ENCODE assay signal across 35 cellular contexts in the genomic region with DNA sequence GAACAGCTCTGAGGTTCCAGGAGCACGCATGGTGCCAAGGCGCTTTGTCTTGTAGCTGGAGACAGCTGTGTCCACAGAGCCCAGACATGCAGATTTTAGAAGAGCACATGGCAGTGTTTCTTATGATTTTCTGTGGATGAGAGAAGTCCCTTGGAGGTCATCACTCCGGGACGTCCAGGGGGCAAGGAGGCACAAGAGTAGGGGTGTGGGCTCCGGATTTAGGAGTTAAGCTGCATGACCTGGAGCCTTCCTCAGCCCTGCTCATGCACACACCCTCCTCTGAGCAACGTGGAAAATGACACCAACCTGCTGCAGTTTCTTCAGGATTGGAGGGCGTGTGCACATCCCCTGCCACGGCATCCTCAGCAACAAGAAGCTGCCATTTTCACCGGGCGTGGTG.
"Had no signal": no experiment of that assay in that cellular context is flagged by ENCODE, and none has a peak within 500 bp of the region (broad histone marks: within the 10 kb centered on the region; RNA-seq: fewer than 3 reads in every experiment).

No MANE protein-coding gene starts in this region.

- H3K36me3 ChIP-seq: adrenal gland, brain microvascular endothelial cell, breast epithelium had no signal

- H3K27ac ChIP-seq: adrenal gland, body of pancreas, brain microvascular endothelial cell, breast epithelium, VCaP had no signal

- DNase-seq: activated B cell treated with CpG ODN at 0.5 μM for 24 hours; activated CD4-positive, alpha-beta memory T cell treated with anti-CD3 and anti-CD28 coated beads for 36 hours; activated CD4-positive, alpha-beta T cell treated with anti-CD3 and anti-CD28 coated beads for 4 hours; activated CD4-positive, alpha-beta T cell treated with anti-CD3 and anti-CD28 coated beads, Interleukin-2, amount 10 ng/mL, durations not matched to agents 24 days and 14 days; activated CD4-positive, alpha-beta T cell treated with anti-CD3 and anti-CD28 coated beads, Interleukin-2, amount 50 U/mL, for 1 hour; activated CD4-positive, alpha-beta T cell treated with anti-CD3 and anti-CD28 coated beads, Interleukin-2, amount 50 U/mL, for 4 hours; activated CD4-positive, CD25-positive, alpha-beta regulatory T cell treated with anti-CD3 and anti-CD28 coated beads, Interleukin-2, amount 50 U/mL, for 72 hours; activated CD8-positive, alpha-beta memory T cell treated with anti-CD3 and anti-CD28 coated beads, Interleukin-2, amount 50 U/mL, for 4 hours; activated CD8-positive, alpha-beta T cell treated with anti-CD3 and anti-CD28 coated beads for 36 hours; activated effector memory CD4-positive, alpha-beta T cell treated with anti-CD3 and anti-CD28 coated beads, Interleukin-2, amount 50 U/mL, for 16 hours; activated gamma-delta T cell treated with Interleukin-2 at 50 U/mL for 16 hours; activated naive CD4-positive, alpha-beta T cell; activated naive CD4-positive, alpha-beta T cell treated with anti-CD3 and anti-CD28 coated beads for 36 hours; activated naive CD4-positive, alpha-beta T cell treated with anti-CD3 and anti-CD28 coated beads, Interleukin-2, amount 50 U/mL, for 16 hours; activated naive CD8-positive, alpha-beta T cell treated with anti-CD3 and anti-CD28 coated beads for 36 hours; activated T-cell treated with anti-CD3 and anti-CD28 coated beads for 4 hours; activated T-cell treated with anti-CD3 and anti-CD28 coated beads, Interleukin-2, amount 50 U/mL, for 1 hour; activated T-cell treated with anti-CD3 and anti-CD28 coated beads, Interleukin-2, amount 50 U/mL, for 4 hours; activated T-cell treated with anti-CD3 and anti-CD28 coated beads, Interleukin-2, amount 50 U/mL, for 72 hours; adrenal gland; amniotic stem cell; aorta; body of pancreas; brain microvascular endothelial cell; central memory CD4-positive, alpha-beta T cell; T-helper 1 cell; T-helper 2 cell; T-helper 9 cell had no signal

- H3K27ac Mint-ChIP-seq: activated B cell treated with CpG ODN at 0.5 μM for 24 hours; activated CD4-positive, alpha-beta memory T cell treated with anti-CD3 and anti-CD28 coated beads for 36 hours; activated CD4-positive, alpha-beta T cell treated with anti-CD3 and anti-CD28 coated beads, Interleukin-2, amount 10 ng/mL, durations not matched to agents 24 days and 14 days; activated CD8-positive, alpha-beta T cell treated with anti-CD3 and anti-CD28 coated beads for 36 hours; activated naive CD4-positive, alpha-beta T cell treated with anti-CD3 and anti-CD28 coated beads for 36 hours; activated naive CD4-positive, alpha-beta T cell treated with anti-CD3 and anti-CD28 coated beads, Interleukin-2, amount 50 U/mL, for 72 hours; activated naive CD8-positive, alpha-beta T cell treated with anti-CD3 and anti-CD28 coated beads for 36 hours; activated T-cell treated with anti-CD3 and anti-CD28 coated beads, Interleukin-2, amount 50 U/mL, for 72 hours; activated T-helper 1 cell treated with anti-CD3 and anti-CD28 coated beads, Interleukin-12 subunit alpha, Interleukin-12 subunit beta, Interleukin-2, Interleukin-4 antibody, amounts not matched to agents 30 ng/mL and 10 ng/mL and 1 ng/mL, durations not matched to agents 14 hours and 24 hours and 36 hours; activated T-helper 17 cell treated with anti-CD3 and anti-CD28 coated beads, Interleukin-2, amount 50 U/mL, for 72 hours; T-helper 1 cell treated with Interleukin-12 subunit alpha and Interleukin-12 subunit beta and Interleukin-4 antibody, amounts not matched to agents 30 μg/mL and 1 μg/mL, for 36 hours; T-helper 2 cell treated with Interferon-gamma antibody and Interleukin-4, amounts not matched to agents 5 μg/mL and 100 μg/mL, for 36 hours had no signal

- H3K4me3 Mint-ChIP-seq: activated B cell treated with CpG ODN at 0.5 μM for 24 hours; activated CD4-positive, alpha-beta memory T cell treated with anti-CD3 and anti-CD28 coated beads for 36 hours; activated CD4-positive, alpha-beta T cell treated with anti-CD3 and anti-CD28 coated beads, Interleukin-2, amount 10 ng/mL, durations not matched to agents 24 days and 14 days; activated CD8-positive, alpha-beta T cell treated with anti-CD3 and anti-CD28 coated beads for 36 hours; activated naive CD4-positive, alpha-beta T cell treated with anti-CD3 and anti-CD28 coated beads for 36 hours; activated naive CD8-positive, alpha-beta T cell treated with anti-CD3 and anti-CD28 coated beads for 36 hours; activated T-cell treated with anti-CD3 and anti-CD28 coated beads, Interleukin-2, amount 50 U/mL, for 4 hours; activated T-cell treated with anti-CD3 and anti-CD28 coated beads, Interleukin-2, amount 50 U/mL, for 72 hours; activated T-helper 1 cell treated with anti-CD3 and anti-CD28 coated beads, Interleukin-12 subunit alpha, Interleukin-12 subunit beta, Interleukin-2, Interleukin-4 antibody, amounts not matched to agents 30 ng/mL and 10 ng/mL and 1 ng/mL, durations not matched to agents 14 hours and 24 hours and 36 hours; activated T-helper 17 cell treated with anti-CD3 and anti-CD28 coated beads, Interleukin-2, amount 50 U/mL, for 72 hours; T-helper 1 cell treated with Interleukin-12 subunit alpha and Interleukin-12 subunit beta and Interleukin-4 antibody, amounts not matched to agents 30 μg/mL and 1 μg/mL, for 36 hours; T-helper 2 cell treated with Interferon-gamma antibody and Interleukin-4, amounts not matched to agents 5 μg/mL and 100 μg/mL, for 36 hours had no signal

- H3K27me3 ChIP-seq: adrenal gland, brain microvascular endothelial cell had no signal

- ATAC-seq: activated CD8-positive, alpha-beta T cell treated with anti-CD3 and anti-CD28 coated beads for 36 hours; activated naive CD4-positive, alpha-beta T cell treated with anti-CD3 and anti-CD28 coated beads, Interleukin-2, amount 50 U/mL, for 72 hours; activated T-cell treated with anti-CD3 and anti-CD28 coated beads, Interleukin-2, amount 50 U/mL, for 4 hours; activated T-cell treated with anti-CD3 and anti-CD28 coated beads, Interleukin-2, amount 50 U/mL, for 72 hours; activated T-helper 17 cell treated with anti-CD3 and anti-CD28 coated beads, Interleukin-2, amount 50 U/mL, for 72 hours; body of pancreas had no signal

- H3K4me3 ChIP-seq: adrenal gland, body of pancreas, breast epithelium had no signal

- H3K36me3 Mint-ChIP-seq: activated CD4-positive, alpha-beta memory T cell treated with anti-CD3 and anti-CD28 coated beads for 36 hours; activated naive CD4-positive, alpha-beta T cell treated with anti-CD3 and anti-CD28 coated beads, Interleukin-2, amount 50 U/mL, for 72 hours; activated naive CD8-positive, alpha-beta T cell treated with anti-CD3 and anti-CD28 coated beads for 36 hours had no signal

- H3K9me3 ChIP-seq: adrenal gland, body of pancreas, breast epithelium had no signal

- H3K4me1 ChIP-seq: adrenal gland, body of pancreas, breast epithelium had no signal

- H3K4me1 Mint-ChIP-seq: activated CD4-positive, alpha-beta T cell treated with anti-CD3 and anti-CD28 coated beads, Interleukin-2, amount 10 ng/mL, durations not matched to agents 24 days and 14 days; activated T-helper 17 cell treated with anti-CD3 and anti-CD28 coated beads, Interleukin-2, amount 50 U/mL, for 72 hours had no signal

- H3K9me3 Mint-ChIP-seq: activated B cell treated with CpG ODN at 0.5 μM for 24 hours; activated CD4-positive, alpha-beta memory T cell treated with anti-CD3 and anti-CD28 coated beads for 36 hours; activated CD4-positive, alpha-beta T cell treated with anti-CD3 and anti-CD28 coated beads, Interleukin-2, amount 10 ng/mL, durations not matched to agents 24 days and 14 days; activated CD8-positive, alpha-beta T cell treated with anti-CD3 and anti-CD28 coated beads for 36 hours; activated naive CD4-positive, alpha-beta T cell treated with anti-CD3 and anti-CD28 coated beads for 36 hours; activated naive CD4-positive, alpha-beta T cell treated with anti-CD3 and anti-CD28 coated beads, Interleukin-2, amount 50 U/mL, for 72 hours; activated naive CD8-positive, alpha-beta T cell treated with anti-CD3 and anti-CD28 coated beads for 36 hours; activated T-cell treated with anti-CD3 and anti-CD28 coated beads, Interleukin-2, amount 50 U/mL, for 4 hours; activated T-cell treated with anti-CD3 and anti-CD28 coated beads, Interleukin-2, amount 50 U/mL, for 72 hours; activated T-helper 1 cell treated with anti-CD3 and anti-CD28 coated beads, Interleukin-12 subunit alpha, Interleukin-12 subunit beta, Interleukin-2, Interleukin-4 antibody, amounts not matched to agents 30 ng/mL and 10 ng/mL and 1 ng/mL, durations not matched to agents 14 hours and 24 hours and 36 hours; activated T-helper 17 cell treated with anti-CD3 and anti-CD28 coated beads, Interleukin-2, amount 50 U/mL, for 72 hours; T-helper 1 cell treated with Interleukin-12 subunit alpha and Interleukin-12 subunit beta and Interleukin-4 antibody, amounts not matched to agents 30 μg/mL and 1 μg/mL, for 36 hours; T-helper 2 cell treated with Interferon-gamma antibody and Interleukin-4, amounts not matched to agents 5 μg/mL and 100 μg/mL, for 36 hours had no signal
